Comparison of ENCODE assay signal across 1 cellular context in the genomic region with DNA sequence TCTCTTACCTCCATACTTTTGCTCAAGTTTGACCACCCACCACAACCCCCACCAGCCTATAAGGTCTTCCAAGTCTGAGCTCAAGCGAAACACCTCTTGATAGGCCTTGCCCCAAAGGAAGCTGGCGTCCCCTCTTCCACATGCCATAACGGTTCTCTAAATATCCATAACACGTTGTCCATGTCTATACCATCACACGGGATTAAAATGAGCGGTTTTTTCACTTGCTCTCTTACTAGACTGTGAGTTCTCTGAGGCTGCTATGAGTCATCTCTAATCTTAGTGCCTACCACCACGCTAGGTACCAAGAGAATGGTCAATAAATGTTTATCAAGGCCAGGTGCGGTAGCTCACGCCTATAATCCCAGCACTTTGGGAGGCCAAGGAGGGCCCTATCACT.
TF ChIP-seq lines count a peak whose summit lies in the region.

No MANE protein-coding gene starts in this region.

TF ChIP-seq in WTC11, 78 proteins besides CTCF, POLR2A, EP300 and RAD21 (continued from another document):
- TF ChIP-seq TEAD4 (CRISPR knock-in tag; IDR thresholded peaks at IDR 0.05): no peak
- no peak for TF ChIP-seq OVOL2 (CRISPR knock-in tag; IDR thresholded peaks at IDR 0.05; ENCODE audit: borderline replicate concordance)
